24 cellular contexts compared by ENCODE assay signal in the genomic region with DNA sequence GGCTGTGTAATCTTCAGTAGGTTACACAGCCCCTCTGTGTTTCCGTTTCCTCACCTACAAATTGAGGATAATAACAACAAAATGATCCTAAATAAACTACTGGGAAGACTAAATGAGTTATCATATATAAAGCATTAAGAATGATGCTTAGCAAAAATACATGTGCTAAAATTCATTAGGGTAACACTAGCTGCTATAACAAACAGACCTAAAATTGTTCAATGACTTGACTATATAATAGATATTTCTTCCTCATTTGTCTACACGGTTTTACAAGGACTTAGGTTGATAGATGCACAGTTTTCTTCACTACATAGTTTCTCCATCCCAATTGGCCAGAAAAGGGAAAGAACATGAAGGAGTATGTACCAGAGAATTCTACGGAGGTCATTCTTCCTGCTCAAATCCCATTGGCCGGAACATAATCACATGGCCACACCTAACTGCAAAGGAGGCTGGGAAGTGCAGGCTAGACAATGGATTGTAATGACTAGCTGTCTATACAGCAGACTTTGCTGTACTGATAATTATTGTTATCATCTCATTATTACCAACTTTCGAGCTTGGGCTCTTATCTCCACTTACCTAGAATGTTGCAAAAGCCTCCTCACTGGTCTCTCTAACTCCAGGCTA.
A peak's percentile ranks its signal among the peaks of the same experiment; 100 is the strongest.
DNase-seq lines count a peak whose midpoint lies in the region; ATAC-seq and TF ChIP-seq lines count a peak whose summit lies in the region.
"Had no signal": no experiment of that assay in that cellular context is flagged by ENCODE, and none has a peak within 500 bp of the region (broad histone marks: within the 10 kb centered on the region; RNA-seq: fewer than 3 reads in every experiment).

No MANE protein-coding gene starts in this region.

- H3K27ac Mint-ChIP-seq in activated CD8-positive, alpha-beta T cell treated with anti-CD3 and anti-CD28 coated beads for 36 hours = no peak overlapping the region
- H3K27ac Mint-ChIP-seq: CD8-positive, alpha-beta T cell; T-cell had no signal

- POLR2A ChIA-PET in PC-9 (lab: Charles Lee; ENCODE audit: unreplicated experiment) = no interaction called here
- POLR2A ChIA-PET in activated CD8-positive, alpha-beta T cell treated with anti-CD3 and anti-CD28 coated beads for 36 hours (lab: Charles Lee) = no interaction called here

- H3K9ac ChIP-seq in DND-41 (ENCODE audit: low read depth, low read length) = no peak overlapping the region

- BruUV-seq in PC-9 (replicated peaks; lab: Mats Ljungman, UMichigan) = no TSS peak

- DNase-seq in DND-41 = no peak
- DNase-seq in PC-9 = no peak
- no peak for DNase-seq in hepatocyte (ENCODE audit: low spot score)
- peak; percentile 33 for DNase-seq in testis
- DNase-seq in occipital lobe (lab: John Stamatoyannopoulos, UW) = no peak
- DNase-seq in activated CD8-positive, alpha-beta T cell treated with anti-CD3 and anti-CD28 coated beads for 36 hours = no peak
- no peak for DNase-seq in iPS-NIHi7 (ENCODE audit: extremely low spot score)
- DNase-seq: C1 segment of cervical spinal cord; CD8-positive, alpha-beta T cell; DMS 273 treated with DMSO at 0.1 percent for 48 hours; DMS79; GF-D8; H7; Karpas-422; NCI-H1092 treated with DMSO at 0.1 percent for 48 hours; NCI-H187; NCI-H446; NCI-H524 treated with DMSO at 0.1 percent for 48 hours; NCI-H774; SJCRH30; T-cell had no signal

- CTCF ChIA-PET in PC-9 (lab: Charles Lee) = interaction anchor here (0.6 kb wide), 1 partner anchor 139 kb away, joined by 3 read pairs; no protein-coding TSS in a partner anchor
- CTCF ChIA-PET in activated CD8-positive, alpha-beta T cell treated with anti-CD3 and anti-CD28 coated beads for 36 hours (lab: Charles Lee) = interaction anchor here (1.1 to 2.3 kb wide), 3 partner anchors 10 to 68 kb away, joined by 3 to 10 read pairs (median 4); no protein-coding TSS in a partner anchor

- peaks cover 2% of the 10 kb centered on the region for H3K27me3 Mint-ChIP-seq in activated CD8-positive, alpha-beta T cell treated with anti-CD3 and anti-CD28 coated beads for 36 hours
- H3K27me3 Mint-ChIP-seq: IgD-negative memory B cell had no signal

- ATAC-seq in DND-41 (ENCODE audit: insufficient read depth, low read depth) (no peak), GM18502 (IDR thresholded peaks at IDR 0.05; ENCODE audit: poor library complexity, unreplicated experiment) (no peak)
- ATAC-seq in activated CD8-positive, alpha-beta T cell treated with anti-CD3 and anti-CD28 coated beads for 36 hours = no peak
- ATAC-seq: CD8-positive, alpha-beta T cell; Right ventricle myocardium inferior; T-cell had no signal

- H3K27ac ChIP-seq in DND-41 (ENCODE audit: low read length) (no peak overlapping the region), PC-9 (no peak overlapping the region), hepatocyte (peak overlapping the region; percentile 79), testis (no peak overlapping the region)
- H3K27ac ChIP-seq: SJCRH30 had no signal

- H3K79me2 ChIP-seq in DND-41 (ENCODE audit: insufficient read depth, low read length) = no peaks in the 10 kb centered on the region
- H3K79me2 ChIP-seq in PC-9 (ENCODE audit: low read depth) = no peaks in the 10 kb centered on the region
- H3K79me2 ChIP-seq in hepatocyte = no peaks in the 10 kb centered on the region

- H3K27me3 ChIP-seq in DND-41 (ENCODE audit: insufficient read depth, low read length, poor library complexity) (no peaks in the 10 kb centered on the region), PC-9 (ENCODE audit: insufficient read depth, low read depth) (no peaks in the 10 kb centered on the region), hepatocyte (no peaks in the 10 kb centered on the region), testis (no peaks in the 10 kb centered on the region)
- H3K27me3 ChIP-seq: SJCRH30 had no signal

- H3F3A ChIP-seq in PC-9 (ENCODE audit: insufficient read depth, low read depth) = peaks cover 6% of the 10 kb centered on the region; the same call in 1 of the 2 replicates

- H3K4me2 ChIP-seq in DND-41 (ENCODE audit: insufficient read depth, low read length) (no peak overlapping the region), PC-9 (no peak overlapping the region), hepatocyte (peak overlapping the region; percentile 33)

- 79% methylated on average over 5 of the region's 5 CpGs for WGBS in hepatocyte (ENCODE audit: low lambda C conversion rate, missing lambda C conversion rate)
- WGBS in testis, 2 donors = 59 to 70% methylated on average over 5 of the region's 5 CpGs

- no peaks in the 10 kb centered on the region for H3K9me3 ChIP-seq in DND-41 (ENCODE audit: insufficient read depth, low read length, severe bottlenecking)
- H3K9me3 ChIP-seq in PC-9 (ENCODE audit: insufficient read depth, low read depth) = peaks cover 10% of the 10 kb centered on the region; the same call in 1 of the 2 replicates
- no peaks in the 10 kb centered on the region for H3K9me3 ChIP-seq in hepatocyte (ENCODE audit: low read depth)
- no peaks in the 10 kb centered on the region for H3K9me3 ChIP-seq in testis
- H3K9me3 ChIP-seq: SJCRH30 had no signal

- no peak for TF ChIP-seq CTCF in DND-41 (IDR thresholded peaks at IDR 0.05; ENCODE audit: borderline replicate concordance, extremely low read depth, low read length, poor library complexity, severe bottlenecking)
- no peak for TF ChIP-seq CTCF in PC-9 (conservative IDR thresholded peaks at IDR 0.05)
- no peak for TF ChIP-seq CTCF in hepatocyte (IDR thresholded peaks at IDR 0.05; ENCODE audit: poor library complexity)
- TF ChIP-seq CTCF in testis (IDR thresholded peaks at IDR 0.05) = no peak
- no peak for TF ChIP-seq CTCF in activated CD8-positive, alpha-beta T cell treated with anti-CD3 and anti-CD28 coated beads for 36 hours (IDR thresholded peaks at IDR 0.05)

- peaks cover 13% of the 10 kb centered on the region for H3K9me3 Mint-ChIP-seq in activated CD8-positive, alpha-beta T cell treated with anti-CD3 and anti-CD28 coated beads for 36 hours

- intact Hi-C loops in PC-9 (cut with micrococcal nuclease; ENCODE audit: unreplicated experiment) = no loop called here
- intact Hi-C loops in testis (cut with DNase I; ENCODE audit: low total_unique reads) = no loop called here
- intact Hi-C loops in activated CD8-positive, alpha-beta T cell treated with anti-CD3 and anti-CD28 coated beads for 36 hours (cut with micrococcal nuclease) = no loop called here

- H3K4me1 ChIP-seq in DND-41 (ENCODE audit: insufficient read depth, low read length) (no peaks in the 10 kb centered on the region), PC-9 (replicated peaks; ENCODE audit: insufficient read depth) (peaks cover 19% of the 10 kb centered on the region), hepatocyte (ENCODE audit: insufficient read depth) (peaks cover 19% of the 10 kb centered on the region), testis (no peaks in the 10 kb centered on the region)
- H3K4me1 ChIP-seq: SJCRH30 had no signal

- H2AFZ ChIP-seq in DND-41 (ENCODE audit: low read depth, low read length) (0 out of 2 replicates have a peak overlapping the region, but pooled peaks have one; percentile 2), PC-9 (0 out of 2 replicates have a peak overlapping the region, but pooled peaks have one; percentile 52), hepatocyte (no peak overlapping the region)

- H3K4me3 ChIP-seq in DND-41 (ENCODE audit: low read depth in 1 of 2, low read length in 2 of 2) (no peak overlapping the region), PC-9 (no peak overlapping the region), hepatocyte (no peak overlapping the region), testis (peak overlapping the region in 1 of 2 donors; percentile 15)
- H3K4me3 ChIP-seq: SJCRH30 had no signal

- H3K4me1 Mint-ChIP-seq in activated CD8-positive, alpha-beta T cell treated with anti-CD3 and anti-CD28 coated beads for 36 hours (ENCODE audit: low read depth) = no peaks in the 10 kb centered on the region
- H3K4me1 Mint-ChIP-seq: T-cell had no signal

- H4K20me1 ChIP-seq in DND-41 (ENCODE audit: insufficient read depth, low read length) (no peaks in the 10 kb centered on the region), PC-9 (ENCODE audit: insufficient read depth) (no peaks in the 10 kb centered on the region), hepatocyte (ENCODE audit: insufficient read depth, poor library complexity, severe bottlenecking) (no peaks in the 10 kb centered on the region)

- no peaks in the 10 kb centered on the region for H3K36me3 Mint-ChIP-seq in activated CD8-positive, alpha-beta T cell treated with anti-CD3 and anti-CD28 coated beads for 36 hours (ENCODE audit: low read depth)
- H3K36me3 Mint-ChIP-seq: CD8-positive, alpha-beta T cell had no signal

- H3K36me3 ChIP-seq in DND-41 (ENCODE audit: insufficient read depth, low read length) (no peaks in the 10 kb centered on the region), PC-9 (ENCODE audit: low read depth) (no peaks in the 10 kb centered on the region), hepatocyte (replicated peaks; ENCODE audit: insufficient read depth, low read depth) (no peaks in the 10 kb centered on the region), testis (ENCODE audit: low read depth, missing control alignments) (no peaks in the 10 kb centered on the region)
- H3K36me3 ChIP-seq: SJCRH30 had no signal

- no peak overlapping the region for H3K4me3 Mint-ChIP-seq in activated CD8-positive, alpha-beta T cell treated with anti-CD3 and anti-CD28 coated beads for 36 hours
- H3K4me3 Mint-ChIP-seq: CD8-positive, alpha-beta T cell; IgD-negative memory B cell; T-cell had no signal

- no peak for TF ChIP-seq POLR2A in testis (IDR thresholded peaks at IDR 0.05)

- H3K9me2 ChIP-seq in PC-9 (ENCODE audit: insufficient read depth) (no peaks in the 10 kb centered on the region), hepatocyte (replicated peaks; ENCODE audit: insufficient read depth) (no peaks in the 10 kb centered on the region)
